17 cellular contexts compared by ENCODE assay signal in genomic region chr3:34777361-34777760, GRCh38.
DNase-seq lines count a peak whose midpoint lies in the region; ATAC-seq, FAIRE-seq and TF ChIP-seq lines count a peak whose summit lies in the region.
"Had no signal": no experiment of that assay in that cellular context is flagged by ENCODE, and none has a peak within 500 bp of the region (broad histone marks: within the 10 kb centered on the region; RNA-seq: fewer than 3 reads in every experiment).

No MANE protein-coding gene starts in this region.

- no peak overlapping the region for H3K56ac ChIP-seq in H9 (ENCODE audit: insufficient read length, low read depth, low read length)

- H4K5ac ChIP-seq in H9 (ENCODE audit: insufficient read length, low read depth, low read length): no peak overlapping the region

- no peaks in the 10 kb centered on the region for H3K4me1 ChIP-seq in H9 (ENCODE audit: insufficient read depth, low read length)
- H3K4me1 ChIP-seq: HAP-1 had no signal

- no peaks in the 10 kb centered on the region for H3K27me3 Mint-ChIP-seq in H9 (ENCODE audit: low read depth)
- H3K27me3 Mint-ChIP-seq: CD4-positive, alpha-beta memory T cell had no signal

- no peak overlapping the region for H2BK5ac ChIP-seq in H9 (ENCODE audit: insufficient read length, low read length)

- in situ Hi-C loops in G401 (cut with HindIII; ENCODE audit: low sequenced_read_pairs): no loop called here

- H3K27me3 ChIP-seq in H9 (ENCODE audit: insufficient read depth, low read length): no peaks in the 10 kb centered on the region

- H3K79me1 ChIP-seq in H9 (ENCODE audit: insufficient read depth, low read depth, low read length, poor library complexity, severe bottlenecking): no peaks in the 10 kb centered on the region

- H3K9me3 ChIP-seq in H9 (ENCODE audit: control insufficient read depth, low read depth, low read length): no peaks in the 10 kb centered on the region
- H3K9me3 ChIP-seq: HAP-1 had no signal

- DNase-seq in G401 (ENCODE audit: low spot score): peak; percentile 92
- DNase-seq in H9: no peak
- peak; percentile 28 to 36 for DNase-seq in cerebellar nuclear complex (lab: John Stamatoyannopoulos, UW)
- DNase-seq in 8988T: no peak
- no peak for DNase-seq in urothelium cell line (ENCODE audit: low spot score)
- DNase-seq: Calu3; CD4-positive, alpha-beta memory T cell; COR-L47; DMS153; DND-41; GDM1; GM23248; HFFc6 had no signal

- no peak overlapping the region for H3K23ac ChIP-seq in H9 (ENCODE audit: insufficient read length, low read depth, low read length)

- no peak overlapping the region for H3K18ac ChIP-seq in H9 (ENCODE audit: insufficient read length, low read depth, low read length)

- no peak overlapping the region for H3K4me2 ChIP-seq in H9 (ENCODE audit: insufficient read depth, insufficient read length, low read length)

- H3K9me3 Mint-ChIP-seq in H9: no peaks in the 10 kb centered on the region

- H3K14ac ChIP-seq in H9 (ENCODE audit: insufficient read depth, low read length): no peak overlapping the region

- no peak overlapping the region for H3T11ph ChIP-seq in H9 (ENCODE audit: low read length)

- H2BK15ac ChIP-seq in H9 (ENCODE audit: low read depth, low read length): no peak overlapping the region

- no peak overlapping the region for H3K27ac ChIP-seq in H9 (ENCODE audit: insufficient read length, low read depth, low read length)
- H3K27ac ChIP-seq: GM23248 had no signal

- H2AFZ ChIP-seq in H9 (ENCODE audit: low read length): peak overlapping the region; percentile 29
- H2AFZ ChIP-seq: GM23248 had no signal

- no peak overlapping the region for H2BK20ac ChIP-seq in H9 (ENCODE audit: low read depth, low read length, poor library complexity, severe bottlenecking)

- no peak overlapping the region for H3K4ac ChIP-seq in H9 (ENCODE audit: low read depth, low read length)

- ATAC-seq in HG03108 (IDR thresholded peaks at IDR 0.05; ENCODE audit: unreplicated experiment): no peak
- ATAC-seq: GM12878 had no signal

- H3K79me2 ChIP-seq in H9 (ENCODE audit: insufficient read depth, low read length): no peaks in the 10 kb centered on the region

- no CpG with 5 or more reads among the region's 4 CpGs for WGBS in H9 (ENCODE audit: extremely low coverage, insufficient read length, low lambda C conversion rate)

- no peaks in the 10 kb centered on the region; a peak in 1 of 7 replicates for H3K36me3 Mint-ChIP-seq in H9 (ENCODE audit: insufficient read depth in 1 of 3, low read depth in 3 of 3)
- H3K36me3 Mint-ChIP-seq: CD4-positive, alpha-beta memory T cell had no signal

- H4K20me1 ChIP-seq in H9 (ENCODE audit: control insufficient read depth, insufficient read depth, insufficient read length): no peaks in the 10 kb centered on the region

- H3K4me1 Mint-ChIP-seq in H9: peaks cover 5 to 10% of the 10 kb centered on the region in 2 experiments
- H3K4me1 Mint-ChIP-seq: CD4-positive, alpha-beta memory T cell had no signal

- no peak overlapping the region for H4K8ac ChIP-seq in H9 (replicated peaks; ENCODE audit: insufficient read length, low read depth, low read length)

- H4K91ac ChIP-seq in H9 (ENCODE audit: insufficient read length, low read depth, low read length): no peak overlapping the region

- no peak for TF ChIP-seq CTCF in H9 (conservative IDR thresholded peaks at IDR 0.05)

- FAIRE-seq in urothelium cell line (lab: Jason Lieb, UNC): no peak
- FAIRE-seq: GM12878, GM18507 had no signal

- H2BK120ac ChIP-seq in H9 (ENCODE audit: low read depth, low read length, poor library complexity, severe bottlenecking): no peak overlapping the region

- H2AK5ac ChIP-seq in H9 (ENCODE audit: insufficient read length, low read length): no peak overlapping the region

- no peaks in the 10 kb centered on the region for H3K23me2 ChIP-seq in H9 (ENCODE audit: insufficient read length, low read depth, low read length, poor library complexity, severe bottlenecking)

- H3K27ac Mint-ChIP-seq in H9: no peak overlapping the region
- H3K27ac Mint-ChIP-seq: CD4-positive, alpha-beta memory T cell; HFFc6 had no signal

- no peak overlapping the region for H3K4me3 Mint-ChIP-seq in H9
- H3K4me3 Mint-ChIP-seq: CD4-positive, alpha-beta memory T cell; HFFc6 had no signal

- H3K9ac ChIP-seq in H9 (ENCODE audit: extremely low read depth, insufficient read length, low read length): no peak overlapping the region
- H3K9ac ChIP-seq: GM23248 had no signal

- no peak overlapping the region for H2BK12ac ChIP-seq in H9 (ENCODE audit: insufficient read length, low read depth, low read length)

Comparison
In these comparisons a context has a peak if more than half of its experiments do, and no peak if none do; other contexts are left out.
1. DNase-seq: peak in G401 (single experiment) and cerebellar nuclear complex (2 of 2); none in H9 (single experiment), 8988T (single experiment) and urothelium cell line (single experiment).